ENCODE assay signal across 8 cellular contexts in genomic region chrX:129522184-129523059, GRCh38. TPM values are rescaled to one million over a fixed set of nuclear protein-coding genes. Genes with fewer than 3 reads are reported as not detected.
DNase-seq lines count a peak whose midpoint lies in the region; TF ChIP-seq lines count a peak whose summit lies in the region.

No MANE protein-coding gene starts in this region.

- TF ChIP-seq CTCF in A673 (conservative IDR thresholded peaks at IDR 0.05; ENCODE audit: low read depth, low read length) (peak; percentile 23; the same call in 1 of the 2 replicates), GM10248 (IDR thresholded peaks at IDR 0.05; ENCODE audit: control extremely low read depth, extremely low read depth, low read depth, missing control alignments) (no peak), right atrium auricular region (IDR thresholded peaks at IDR 0.05) (no peak)

- H3K27ac ChIP-seq in A673 (ENCODE audit: low read depth, low read length, poor library complexity, severe bottlenecking): peak overlapping the region; percentile 87
- H3K27ac ChIP-seq in right atrium auricular region: peak overlapping the region; percentile 89 to 90

- H3K27me3 ChIP-seq in A673 (replicated peaks; ENCODE audit: insufficient read depth, low read depth, low read length, poor library complexity): no peaks in the 10 kb centered on the region
- no peaks in the 10 kb centered on the region for H3K27me3 ChIP-seq in right atrium auricular region

- DNase-seq in A673 (ENCODE audit: low spot score): peak; percentile 64
- DNase-seq in GM10248 (ENCODE audit: extremely low spot score): peak; percentile 18
- DNase-seq in NCI-H345 (lab: John Stamatoyannopoulos, UW): peak; percentile 46
- peak in 51 of 58 donors; percentile 1 to 57 (median 24) for DNase-seq in anterior cingulate cortex (lab: John Stamatoyannopoulos, UW)
- no peak for DNase-seq in right atrium auricular region (ENCODE audit: low spot score)
- DNase-seq in pons (ENCODE audit: low spot score): peak; percentile 25
- DNase-seq in inferior parietal cortex (ENCODE audit: extremely low spot score): no peak
- no peak for DNase-seq in NOMO-1 treated with DMSO at 0.1 percent for 48 hours (lab: John Stamatoyannopoulos, UW; ENCODE audit: unreplicated experiment)

- no TSS peak for BruUV-seq in A673 (replicated peaks; lab: Mats Ljungman, UMichigan)

- intact Hi-C loops in A673 (cut with micrococcal nuclease; ENCODE audit: unreplicated experiment): no loop called here

- POLR2A ChIA-PET in A673 (lab: Charles Lee; ENCODE audit: low non-redundant PET): interaction anchor here (0.6 kb wide), 1 partner anchor 20 kb away, joined by 3 read pairs; no protein-coding TSS in a partner anchor
- POLR2A ChIA-PET in GM10248 (lab: Yijun Ruan, JAX): no interaction called here

- H3K9me3 ChIP-seq in A673 (ENCODE audit: low read depth, low read length, poor library complexity, severe bottlenecking) (no peaks in the 10 kb centered on the region), right atrium auricular region (no peaks in the 10 kb centered on the region)

- H3K4me1 ChIP-seq in A673 (ENCODE audit: insufficient read depth, low read length, poor library complexity, severe bottlenecking): peaks cover 12% of the 10 kb centered on the region
- H3K4me1 ChIP-seq in right atrium auricular region: peaks cover 0 to 3% of the 10 kb centered on the region in 2 donors

- no peaks in the 10 kb centered on the region for H3K36me3 ChIP-seq in A673 (ENCODE audit: insufficient read depth, low read length, poor library complexity, severe bottlenecking)
- no peaks in the 10 kb centered on the region for H3K36me3 ChIP-seq in right atrium auricular region

- H3K4me3 ChIP-seq in A673 (ENCODE audit: low read depth, low read length, poor library complexity, severe bottlenecking) (peak overlapping the region; percentile 73), right atrium auricular region (peak overlapping the region; percentile 71 to 76)

- CTCF ChIA-PET in A673 (lab: Charles Lee) (no interaction called here), GM10248 (lab: Yijun Ruan, JAX) (no interaction called here)

RNA-seq across cellular contexts. Expression of gene SMARCA1, which starts 0.9 kb away (rescaled TPM):
- total RNA-seq in A673 (2021) (56.9 and 61.2 TPM in 2 replicates), right atrium auricular region (10 to 100 TPM; 24.1 to 35.2 TPM)

RNA-seq across cellular contexts. Expression of gene OCRL, which starts 17.6 kb away (rescaled TPM):
- total RNA-seq in A673 (2021): 25.4 and 27.8 TPM in 2 replicates
- 10 to 100 TPM; 10.6 to 12.6 TPM for total RNA-seq in right atrium auricular region

Comparison
In these comparisons a context has a peak if more than half of its experiments do, and no peak if none do; other contexts are left out.
1. DNase-seq: peak in A673 (single experiment), GM10248 (single experiment), NCI-H345 (single experiment), anterior cingulate cortex (51 of 58) and pons (single experiment); none in right atrium auricular region (single experiment), inferior parietal cortex (single experiment) and NOMO-1 treated with DMSO at 0.1 percent for 48 hours (single experiment).